Comparison of ENCODE assay signal across 10 cellular contexts in genomic region chr5:989961-990530, GRCh38. TPM values are rescaled to one million over a fixed set of nuclear protein-coding genes. Genes with fewer than 3 reads are reported as not detected.
A peak's percentile ranks its signal among the peaks of the same experiment; 100 is the strongest.
DNase-seq lines count a peak whose midpoint lies in the region; ATAC-seq and TF ChIP-seq lines count a peak whose summit lies in the region.
"Had no signal": no experiment of that assay in that cellular context is flagged by ENCODE, and none has a peak within 500 bp of the region (broad histone marks: within the 10 kb centered on the region; RNA-seq: fewer than 3 reads in every experiment).

No MANE protein-coding gene starts in this region.

- H3K27ac Mint-ChIP-seq in neural progenitor cell: peak overlapping the region; percentile 92
- H3K27ac Mint-ChIP-seq in T-helper 2 cell treated with Interferon-gamma antibody and Interleukin-4, amounts not matched to agents 5 μg/mL and 100 μg/mL, for 36 hours: no peak overlapping the region

- peaks cover 11% of the 10 kb centered on the region for H3F3A ChIP-seq in neural progenitor cell (ENCODE audit: low read depth)

- H3K27me3 Mint-ChIP-seq in neural progenitor cell (ENCODE audit: insufficient read depth, low read depth): peaks cover 8% of the 10 kb centered on the region
- peaks cover 20% of the 10 kb centered on the region for H3K27me3 Mint-ChIP-seq in T-helper 2 cell treated with Interferon-gamma antibody and Interleukin-4, amounts not matched to agents 5 μg/mL and 100 μg/mL, for 36 hours (ENCODE audit: low read depth)

- H3K9me3 ChIP-seq in RWPE2 (ENCODE audit: severe bottlenecking) (no peaks in the 10 kb centered on the region), neural progenitor cell (ENCODE audit: low read depth) (no peaks in the 10 kb centered on the region)

- H3K27ac ChIP-seq in RWPE2 (ENCODE audit: poor library complexity, severe bottlenecking) (no peak overlapping the region), neural progenitor cell (no peak overlapping the region)

- H3K4me1 ChIP-seq in RWPE2 (ENCODE audit: insufficient read depth, poor library complexity, severe bottlenecking): no peaks in the 10 kb centered on the region
- H3K4me1 ChIP-seq in neural progenitor cell: peaks cover 9% of the 10 kb centered on the region

- H3K4me3 Mint-ChIP-seq in neural progenitor cell: peak overlapping the region; percentile 63
- H3K4me3 Mint-ChIP-seq in T-helper 2 cell treated with Interferon-gamma antibody and Interleukin-4, amounts not matched to agents 5 μg/mL and 100 μg/mL, for 36 hours: no peak overlapping the region

- H3K27me3 ChIP-seq in RWPE2 (ENCODE audit: insufficient read depth, poor library complexity, severe bottlenecking) (peaks cover 6% of the 10 kb centered on the region), neural progenitor cell (no peaks in the 10 kb centered on the region)

- H4K20me1 ChIP-seq in neural progenitor cell (ENCODE audit: low read depth): no peaks in the 10 kb centered on the region

- DNase-seq in D341Med (ENCODE audit: low spot score): peak; percentile 33
- DNase-seq in RWPE2 (ENCODE audit: low spot score): no peak
- peak; percentile 66 for DNase-seq in globus pallidus (ENCODE audit: low spot score)
- DNase-seq in neural progenitor cell (ENCODE audit: low spot score): peak; percentile 85
- DNase-seq in NCI-H1694 treated with DMSO at 0.1 percent for 48 hours (lab: John Stamatoyannopoulos, UW): no peak
- DNase-seq in T-helper 2 cell treated with Interferon-gamma antibody and Interleukin-4, amounts not matched to agents 5 μg/mL and 100 μg/mL, for 36 hours (ENCODE audit: low spot score): no peak
- DNase-seq: activated CD4-positive, alpha-beta T cell treated with anti-CD3 and anti-CD28 coated beads for 1 hour; NCI-H1105 had no signal

- TF ChIP-seq CTCF in RWPE2 (IDR thresholded peaks at IDR 0.05; ENCODE audit: poor library complexity, severe bottlenecking): peak; percentile 22
- TF ChIP-seq CTCF in neural progenitor cell (IDR thresholded peaks at IDR 0.05): peak; percentile 58

- H3K79me2 ChIP-seq in neural progenitor cell (ENCODE audit: low read depth): no peaks in the 10 kb centered on the region

- H3K9me3 Mint-ChIP-seq in neural progenitor cell: peaks cover 28% of the 10 kb centered on the region
- H3K9me3 Mint-ChIP-seq in T-helper 2 cell treated with Interferon-gamma antibody and Interleukin-4, amounts not matched to agents 5 μg/mL and 100 μg/mL, for 36 hours: peaks cover 13% of the 10 kb centered on the region

- no peak overlapping the region for H3K4me3 ChIP-seq in RWPE2 (ENCODE audit: severe bottlenecking)
- no peak overlapping the region for H3K4me3 ChIP-seq in neural progenitor cell

- peak overlapping the region; percentile 69 for H2AFZ ChIP-seq in neural progenitor cell (replicated peaks)

- no peaks in the 10 kb centered on the region for H3K36me3 Mint-ChIP-seq in neural progenitor cell
- H3K36me3 Mint-ChIP-seq in T-helper 2 cell treated with Interferon-gamma antibody and Interleukin-4, amounts not matched to agents 5 μg/mL and 100 μg/mL, for 36 hours (ENCODE audit: low read depth): peaks cover 45% of the 10 kb centered on the region

- H3K36me3 ChIP-seq in RWPE2 (ENCODE audit: low read depth) (no peaks in the 10 kb centered on the region), neural progenitor cell (no peaks in the 10 kb centered on the region)

- ATAC-seq in RWPE2 (ENCODE audit: low read depth) (peak; percentile 56; the same call in 2 of the 3 replicates), HG03457 (IDR thresholded peaks at IDR 0.05; ENCODE audit: unreplicated experiment) (no peak), GM18868 (IDR thresholded peaks at IDR 0.05; ENCODE audit: unreplicated experiment) (no peak)

- peaks cover 24% of the 10 kb centered on the region for H3K4me1 Mint-ChIP-seq in neural progenitor cell
- H3K4me1 Mint-ChIP-seq in T-helper 2 cell treated with Interferon-gamma antibody and Interleukin-4, amounts not matched to agents 5 μg/mL and 100 μg/mL, for 36 hours (ENCODE audit: low read depth): peaks cover 18% of the 10 kb centered on the region

- no peak overlapping the region for H3K9ac ChIP-seq in neural progenitor cell

- H3K4me2 ChIP-seq in neural progenitor cell: no peak overlapping the region

RNA-seq across cellular contexts. Expression of gene NKD2, which starts 18.6 kb away (rescaled TPM):
- 1.3 and 3.2 TPM in 2 replicates for total RNA-seq in neural progenitor cell (ENCODE audit: low replicate concordance)

Comparison
In these comparisons a context has a peak if more than half of its experiments do, and no peak if none do; other contexts are left out.
1. DNase-seq: peak in D341Med (single experiment), globus pallidus (single experiment) and neural progenitor cell (single experiment); none in RWPE2 (single experiment), NCI-H1694 treated with DMSO at 0.1 percent for 48 hours (single experiment) and T-helper 2 cell treated with Interferon-gamma antibody and Interleukin-4, amounts not matched to agents 5 μg/mL and 100 μg/mL, for 36 hours (single experiment).